27 cellular contexts compared by ENCODE assay signal in genomic region chr2:140064241-140064640, GRCh38.
"Had no signal": no experiment of that assay in that cellular context is flagged by ENCODE, and none has a peak within 500 bp of the region (broad histone marks: within the 10 kb centered on the region; RNA-seq: fewer than 3 reads in every experiment).

No MANE protein-coding gene starts in this region.

- H3K4me3 Mint-ChIP-seq: immature natural killer cell; mesothelial cell of epicardium; naive B cell; natural killer cell; nephron progenitor cell; stimulated activated memory B cell treated with anti-CD40 and anti-IgM and Interleukin-4, amounts not matched to agents 10 μg/mL and 1 μg/mL and 100 μg/mL, for 72 hours; stimulated activated naive CD8-positive, alpha-beta T cell treated with anti-CD3 and anti-CD28 coated beads, Interleukin-15, amount 100 ng/mL, for 72 hours; type B pancreatic cell had no signal

- H3K4me1 Mint-ChIP-seq: immature natural killer cell; mesothelial cell of epicardium; naive B cell; natural killer cell; nephron progenitor cell; stimulated activated memory B cell treated with anti-CD40 and anti-IgM and Interleukin-4, amounts not matched to agents 10 μg/mL and 1 μg/mL and 100 μg/mL, for 72 hours; stimulated activated naive CD8-positive, alpha-beta T cell treated with anti-CD3 and anti-CD28 coated beads, Interleukin-15, amount 100 ng/mL, for 72 hours had no signal

- H3K9me3 ChIP-seq: left lung, lower lobe of right lung, ovary, right atrium auricular region, right lobe of liver, tibial nerve, uterus had no signal

- H3K36me3 Mint-ChIP-seq: mesothelial cell of epicardium; naive B cell; stimulated activated memory B cell treated with anti-CD40 and anti-IgM and Interleukin-4, amounts not matched to agents 10 μg/mL and 1 μg/mL and 100 μg/mL, for 72 hours; type B pancreatic cell had no signal

- H3K36me3 ChIP-seq: left lung, lower lobe of right lung, ovary, right atrium auricular region, right lobe of liver, tibial nerve, uterus had no signal

- ATAC-seq: left colon; left lung; lower lobe of right lung; natural killer cell; right lobe of liver; stimulated activated memory B cell treated with anti-CD40 and anti-IgM and Interleukin-4, amounts not matched to agents 10 μg/mL and 1 μg/mL and 100 μg/mL, for 72 hours; stimulated activated naive CD8-positive, alpha-beta T cell treated with anti-CD3 and anti-CD28 coated beads, Interleukin-15, amount 100 ng/mL, for 72 hours had no signal

- H3K27ac ChIP-seq: left lung, lower lobe of right lung, ovary, right atrium auricular region, right lobe of liver, tibial nerve, uterus had no signal

- H3K4me1 ChIP-seq: left lung, lower lobe of right lung, right atrium auricular region, right lobe of liver, tibial nerve, uterus had no signal

- H3K9me3 Mint-ChIP-seq: mesothelial cell of epicardium, nephron progenitor cell had no signal

- H3K4me3 ChIP-seq: left lung, lower lobe of right lung, ovary, right atrium auricular region, right lobe of liver, smooth muscle cell, tibial nerve, uterus had no signal

- H3K27ac Mint-ChIP-seq: immature natural killer cell; mesothelial cell of epicardium; naive B cell; natural killer cell; nephron progenitor cell; progenitor cell of endocrine pancreas; stimulated activated memory B cell treated with anti-CD40 and anti-IgM and Interleukin-4, amounts not matched to agents 10 μg/mL and 1 μg/mL and 100 μg/mL, for 72 hours; stimulated activated naive CD8-positive, alpha-beta T cell treated with anti-CD3 and anti-CD28 coated beads, Interleukin-15, amount 100 ng/mL, for 72 hours; type B pancreatic cell had no signal

- H3K27me3 Mint-ChIP-seq: naive B cell; progenitor cell of endocrine pancreas; stimulated activated memory B cell treated with anti-CD40 and anti-IgM and Interleukin-4, amounts not matched to agents 10 μg/mL and 1 μg/mL and 100 μg/mL, for 72 hours; stimulated activated naive CD8-positive, alpha-beta T cell treated with anti-CD3 and anti-CD28 coated beads, Interleukin-15, amount 100 ng/mL, for 72 hours had no signal

- H3K27me3 ChIP-seq: left lung, ovary, right atrium auricular region, right lobe of liver, tibial nerve had no signal

- DNase-seq: immature natural killer cell; kidney; left colon; left lung; lower lobe of right lung; mammary epithelial cell; mesenchymal stem cell; naive B cell; natural killer cell; nephron progenitor cell; ovary; right lobe of liver; stimulated activated CD4-positive, alpha-beta T cell treated with anti-CD3 and anti-CD28 coated beads, Interleukin-1b, Interleukin-23, amount 100 ng/mL, for 48 hours; stimulated activated CD4-positive, alpha-beta T cell treated with anti-CD3 and anti-CD28 coated beads, Interleukin-2, amount 100 ng/mL, for 48 hours; stimulated activated CD4-positive, alpha-beta T cell treated with anti-CD3 and anti-CD28 coated beads, Interleukin-4, amount 100 ng/mL, for 4 hours; stimulated activated CD8-positive, alpha-beta memory T cell treated with anti-CD3 and anti-CD28 coated beads, Interleukin-4, amount 100 ng/mL, for 48 hours; stimulated activated naive CD4-positive, alpha-beta T cell treated with Interleukin-2 at 50 U/mL for 16 hours; stimulated activated naive CD8-positive, alpha-beta T cell treated with anti-CD3 and anti-CD28 coated beads, Interleukin-15, amount 100 ng/mL, for 72 hours; substantia nigra; uterus had no signal
